Comparison of ENCODE assay signal across 15 cellular contexts in the genomic region with DNA sequence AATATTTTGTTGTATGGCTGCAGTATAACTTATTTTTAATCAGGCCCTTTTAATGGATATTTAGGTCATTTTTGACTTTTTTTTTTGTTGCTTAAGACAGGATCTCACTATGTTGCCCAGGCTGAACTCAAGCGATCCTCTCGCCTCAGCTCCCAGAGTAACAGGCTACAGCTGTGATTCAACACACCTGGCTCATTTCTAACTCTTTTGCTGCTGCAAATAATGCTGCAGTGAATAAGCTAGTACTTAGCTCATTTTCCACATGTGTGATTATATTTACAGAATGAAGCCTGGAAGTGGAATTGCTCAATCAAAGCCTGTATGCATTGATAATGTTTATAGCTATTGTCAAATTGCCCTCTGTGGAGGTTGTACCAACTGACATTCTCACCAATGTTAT. TPM values are rescaled to one million over a fixed set of nuclear protein-coding genes. Genes with fewer than 3 reads are reported as not detected.
"Had no signal": no experiment of that assay in that cellular context is flagged by ENCODE, and none has a peak within 500 bp of the region (broad histone marks: within the 10 kb centered on the region; RNA-seq: fewer than 3 reads in every experiment).

No MANE protein-coding gene starts in this region.

- H3K4me1 Mint-ChIP-seq: neural crest cell had no signal

- H3K27ac ChIP-seq: dorsolateral prefrontal cortex, thoracic aorta had no signal

- H3K4me3 ChIP-seq: dorsolateral prefrontal cortex, thoracic aorta had no signal

- H3K9me3 ChIP-seq: thoracic aorta had no signal

- H3K9me3 Mint-ChIP-seq: neural crest cell had no signal

- H3K36me3 ChIP-seq: thoracic aorta had no signal

- DNase-seq: activated naive CD4-positive, alpha-beta T cell treated with Interleukin-2 at 50 U/mL for 16 hours; dorsolateral prefrontal cortex; hypothalamus; stimulated activated CD4-positive, alpha-beta T cell treated with anti-CD3 and anti-CD28 coated beads, Interleukin-1b, Interleukin-23, amount 100 ng/mL, for 48 hours had no signal

- H3K27me3 ChIP-seq: dorsolateral prefrontal cortex had no signal

- H3K4me3 Mint-ChIP-seq: neural crest cell had no signal

- ATAC-seq: activated CD4-positive, CD25-positive, alpha-beta regulatory T cell treated with anti-CD3 and anti-CD28 coated beads, Interleukin-2, amount 50 U/mL, for 24 hours had no signal

RNA-seq across cellular contexts. Expression of gene GTSF1L, which starts 1.1 kb away (rescaled TPM):
- total RNA-seq: activated CD8-positive, alpha-beta memory T cell treated with anti-CD3 and anti-CD28 coated beads for 36 hours; dorsolateral prefrontal cortex; glomerular endothelial cell; kidney epithelial cell; lower leg skin; neural crest cell; osteocyte; thoracic aorta; ureter had no signal
- polyA plus RNA-seq: adipose tissue, esophagus had no signal
